ENCODE assay signal across 27 cellular contexts in the genomic region with DNA sequence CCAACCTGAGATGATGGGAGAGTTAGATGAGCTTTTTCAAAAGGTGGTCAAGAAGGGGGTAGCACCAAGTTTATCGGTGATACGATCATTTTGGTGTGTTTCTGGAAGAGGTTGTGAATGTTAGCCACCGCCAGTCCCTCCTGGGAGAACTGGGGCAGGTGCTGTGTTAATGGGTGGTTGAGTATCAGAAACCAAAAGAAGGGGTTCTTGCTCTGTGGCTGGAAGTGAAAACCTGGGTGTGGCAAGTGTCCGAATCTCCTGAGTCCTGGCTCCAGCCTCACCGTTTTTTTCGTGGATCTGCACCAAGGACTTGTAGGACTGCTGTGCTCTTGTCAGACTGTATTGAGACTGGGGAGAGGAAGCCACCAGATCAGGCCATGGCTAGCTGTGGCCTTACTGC. TPM values are rescaled to one million over a fixed set of nuclear protein-coding genes. Genes with fewer than 3 reads are reported as not detected.
"Had no signal": no experiment of that assay in that cellular context is flagged by ENCODE, and none has a peak within 500 bp of the region (broad histone marks: within the 10 kb centered on the region; RNA-seq: fewer than 3 reads in every experiment).

No MANE protein-coding gene starts in this region.

- H3K4me3 Mint-ChIP-seq: activated CD4-positive, alpha-beta T cell treated with anti-CD3 and anti-CD28 coated beads, Interleukin-2, amount 10 ng/mL, durations not matched to agents 7 days and 5 days; activated CD8-positive, alpha-beta T cell treated with anti-CD3 and anti-CD28 coated beads for 36 hours; activated T-helper 1 cell treated with anti-CD3 and anti-CD28 coated beads, Interleukin-12 subunit alpha, Interleukin-12 subunit beta, Interleukin-2, Interleukin-4 antibody, amounts not matched to agents 30 ng/mL and 10 ng/mL and 1 ng/mL, durations not matched to agents 14 hours and 24 hours and 36 hours; T-cell had no signal

- ATAC-seq: activated CD8-positive, alpha-beta T cell treated with anti-CD3 and anti-CD28 coated beads for 36 hours; activated naive CD4-positive, alpha-beta T cell treated with anti-CD3 and anti-CD28 coated beads, Interleukin-2, amount 50 U/mL, for 72 hours; Right ventricle myocardium inferior; T-cell had no signal

- H3K27ac ChIP-seq: brain microvascular endothelial cell, cardiac muscle cell, SK-N-MC, VCaP had no signal

- H3K4me3 ChIP-seq: cardiac muscle cell, SK-N-MC had no signal

- H3K9me3 Mint-ChIP-seq: activated CD4-positive, alpha-beta T cell treated with anti-CD3 and anti-CD28 coated beads, Interleukin-2, amount 10 ng/mL, durations not matched to agents 7 days and 5 days; activated CD8-positive, alpha-beta T cell treated with anti-CD3 and anti-CD28 coated beads for 36 hours; activated naive CD4-positive, alpha-beta T cell treated with anti-CD3 and anti-CD28 coated beads, Interleukin-2, amount 50 U/mL, for 72 hours; activated T-helper 1 cell treated with anti-CD3 and anti-CD28 coated beads, Interleukin-12 subunit alpha, Interleukin-12 subunit beta, Interleukin-2, Interleukin-4 antibody, amounts not matched to agents 30 ng/mL and 10 ng/mL and 1 ng/mL, durations not matched to agents 14 hours and 24 hours and 36 hours; T-cell had no signal

- DNase-seq: activated CD4-positive, alpha-beta T cell treated with anti-CD3 and anti-CD28 coated beads, Interleukin-2, amount 10 ng/mL, durations not matched to agents 7 days and 5 days; activated CD4-positive, CD25-positive, alpha-beta regulatory T cell; activated CD8-positive, alpha-beta memory T cell treated with anti-CD3 and anti-CD28 coated beads, Interleukin-2, amount 50 U/mL, for 4 hours; activated CD8-positive, alpha-beta T cell treated with anti-CD3 and anti-CD28 coated beads for 36 hours; activated effector memory CD4-positive, alpha-beta T cell treated with anti-CD3 and anti-CD28 coated beads, Interleukin-2, amount 50 U/mL, for 16 hours; activated naive CD4-positive, alpha-beta T cell treated with Interleukin-2 at 50 U/mL for 16 hours; brain microvascular endothelial cell; Karpas-422; NCI-H1105 treated with DMSO at 0.1 percent for 48 hours; NCI-H1436 treated with DMSO at 0.1 percent for 48 hours; NCI-H187; NCI-H2081 treated with DMSO at 0.1 percent for 48 hours; NCI-H2227 treated with DMSO at 0.1 percent for 48 hours; NCI-H446 treated with DMSO at 0.1 percent for 48 hours; NCI-H524 treated with DMSO at 0.1 percent for 48 hours; NCI-H774; T-cell; T-helper 2 cell had no signal

- H3K27me3 Mint-ChIP-seq: activated CD4-positive, alpha-beta T cell treated with anti-CD3 and anti-CD28 coated beads, Interleukin-2, amount 10 ng/mL, durations not matched to agents 7 days and 5 days; activated CD8-positive, alpha-beta T cell treated with anti-CD3 and anti-CD28 coated beads for 36 hours; T-cell had no signal

- H3K27me3 ChIP-seq: brain microvascular endothelial cell, cardiac muscle cell had no signal

- H3K27ac Mint-ChIP-seq: activated CD4-positive, alpha-beta T cell treated with anti-CD3 and anti-CD28 coated beads, Interleukin-2, amount 10 ng/mL, durations not matched to agents 7 days and 5 days; activated CD8-positive, alpha-beta T cell treated with anti-CD3 and anti-CD28 coated beads for 36 hours; activated T-helper 1 cell treated with anti-CD3 and anti-CD28 coated beads, Interleukin-12 subunit alpha, Interleukin-12 subunit beta, Interleukin-2, Interleukin-4 antibody, amounts not matched to agents 30 ng/mL and 10 ng/mL and 1 ng/mL, durations not matched to agents 14 hours and 24 hours and 36 hours had no signal

- FAIRE-seq: colon had no signal

RNA-seq across cellular contexts. Expression of a gene that starts 16.9 kb away (rescaled TPM):
- total RNA-seq: activated CD4-positive, alpha-beta T cell treated with anti-CD3 and anti-CD28 coated beads, Interleukin-2, amount 10 ng/mL, durations not matched to agents 7 days and 5 days; activated CD8-positive, alpha-beta T cell treated with anti-CD3 and anti-CD28 coated beads for 36 hours; activated T-helper 1 cell treated with anti-CD3 and anti-CD28 coated beads, Interleukin-12 subunit alpha, Interleukin-12 subunit beta, Interleukin-2, Interleukin-4 antibody, amounts not matched to agents 30 ng/mL and 10 ng/mL and 1 ng/mL, durations not matched to agents 14 hours and 24 hours and 36 hours; Right ventricle myocardium inferior; RPMI7951 had no signal
- polyA plus RNA-seq: cardiac muscle cell had no signal

RNA-seq across cellular contexts. Expression of a gene that starts 48.4 kb away (rescaled TPM):
- total RNA-seq: activated CD4-positive, alpha-beta T cell treated with anti-CD3 and anti-CD28 coated beads, Interleukin-2, amount 10 ng/mL, durations not matched to agents 7 days and 5 days; activated CD8-positive, alpha-beta T cell treated with anti-CD3 and anti-CD28 coated beads for 36 hours; activated naive CD4-positive, alpha-beta T cell treated with anti-CD3 and anti-CD28 coated beads, Interleukin-2, amount 50 U/mL, for 72 hours; activated T-helper 1 cell treated with anti-CD3 and anti-CD28 coated beads, Interleukin-12 subunit alpha, Interleukin-12 subunit beta, Interleukin-2, Interleukin-4 antibody, amounts not matched to agents 30 ng/mL and 10 ng/mL and 1 ng/mL, durations not matched to agents 14 hours and 24 hours and 36 hours; OCI-LY7; RPMI7951 had no signal

RNA-seq across cellular contexts. Expression of a gene that starts 48.6 kb away (rescaled TPM):
- total RNA-seq: activated CD4-positive, alpha-beta T cell treated with anti-CD3 and anti-CD28 coated beads, Interleukin-2, amount 10 ng/mL, durations not matched to agents 7 days and 5 days; activated CD8-positive, alpha-beta T cell treated with anti-CD3 and anti-CD28 coated beads for 36 hours; activated naive CD4-positive, alpha-beta T cell treated with anti-CD3 and anti-CD28 coated beads, Interleukin-2, amount 50 U/mL, for 72 hours; activated T-helper 1 cell treated with anti-CD3 and anti-CD28 coated beads, Interleukin-12 subunit alpha, Interleukin-12 subunit beta, Interleukin-2, Interleukin-4 antibody, amounts not matched to agents 30 ng/mL and 10 ng/mL and 1 ng/mL, durations not matched to agents 14 hours and 24 hours and 36 hours; RPMI7951; T-cell had no signal
